8 cellular contexts compared by ENCODE assay signal in genomic region chr13:110819203-110820014, GRCh38.
DNase-seq lines count a peak whose midpoint lies in the region; ATAC-seq, FAIRE-seq and TF ChIP-seq lines count a peak whose summit lies in the region.

No MANE protein-coding gene starts in this region.

- no peaks in the 10 kb centered on the region for H3F3A ChIP-seq in Loucy (ENCODE audit: low read depth)

- in situ Hi-C loops in gastrocnemius medialis (cut with MboI; ENCODE audit: low sequenced_read_pairs in 4 of 4): loop anchor here (5.0 to 25.0 kb wide), 6 partner anchors 132 to 1857 kb away; no protein-coding TSS in a partner anchor

- ATAC-seq in gastrocnemius medialis (peak; percentile 87 to 94), HG02840 (IDR thresholded peaks at IDR 0.05; ENCODE audit: low FRiP score, unreplicated experiment) (no peak)

- TF ChIP-seq CTCF in GM06990 (IDR thresholded peaks at IDR 0.05; ENCODE audit: insufficient read depth, low read length, poor library complexity, severe bottlenecking): peak; percentile 94
- peak; percentile 98 for TF ChIP-seq CTCF in Loucy (conservative IDR thresholded peaks at IDR 0.05; ENCODE audit: low read length)
- TF ChIP-seq CTCF in gastrocnemius medialis (IDR thresholded peaks at IDR 0.05 in 4 of 5, conservative IDR thresholded peaks at IDR 0.05 in 1 of 5): peak; percentile 93 to 99 (median 96)

- H3K9me3 ChIP-seq in Loucy (ENCODE audit: insufficient read depth, low read depth, low read length) (no peaks in the 10 kb centered on the region), gastrocnemius medialis (no peaks in the 10 kb centered on the region)

- FAIRE-seq in H54 (lab: Jason Lieb, UNC): peak; percentile 99

- DNase-seq in GM06990 (ENCODE audit: extremely low read depth, insufficient read length) (peak; percentile 58), H54 (ENCODE audit: insufficient read length, low spot score) (peak; percentile 99), T-helper 22 cell (ENCODE audit: low read depth) (peak; percentile 24), anterior cingulate cortex (lab: John Stamatoyannopoulos, UW) (peak in 53 of 58 donors; percentile 15 to 87 (median 56)), hepatic stellate cell (ENCODE audit: low spot score) (peak; percentile 92), gastrocnemius medialis (peak; percentile 45 to 68)

- no peaks in the 10 kb centered on the region for H3K9me2 ChIP-seq in Loucy (replicated peaks; ENCODE audit: low read depth, low read length)

- peak overlapping the region; percentile 81 for H2AFZ ChIP-seq in Loucy (ENCODE audit: low read length)

- H3K4me2 ChIP-seq in Loucy (ENCODE audit: low read depth, low read length, poor library complexity, severe bottlenecking): peak overlapping the region; percentile 47

- H3K27ac ChIP-seq in gastrocnemius medialis: no peak overlapping the region

- H3K4me1 ChIP-seq in Loucy (ENCODE audit: insufficient read depth, low read length, poor library complexity, severe bottlenecking): no peaks in the 10 kb centered on the region
- H3K4me1 ChIP-seq in gastrocnemius medialis: peaks cover 2 to 4% of the 10 kb centered on the region in 2 donors

- H4K20me1 ChIP-seq in Loucy (ENCODE audit: insufficient read depth, low read length, poor library complexity, severe bottlenecking): no peaks in the 10 kb centered on the region

- intact Hi-C loops in gastrocnemius medialis (cut with DNase I; ENCODE audit: low total_unique reads): loop anchor here (1.0 to 5.0 kb wide), 3 partner anchors 137 to 597 kb away; no protein-coding TSS in a partner anchor

- H3K27me3 ChIP-seq in GM06990 (replicated peaks; ENCODE audit: control insufficient read depth, insufficient read depth, low read length) (no peaks in the 10 kb centered on the region), Loucy (ENCODE audit: insufficient read depth, low read length, poor library complexity, severe bottlenecking) (no peaks in the 10 kb centered on the region), gastrocnemius medialis (no peaks in the 10 kb centered on the region)

- H3K4me3 ChIP-seq in GM06990 (replicated peaks; ENCODE audit: low read depth, low read length) (no peak overlapping the region), Loucy (ENCODE audit: low read length, poor library complexity, severe bottlenecking) (peak overlapping the region; percentile 27), gastrocnemius medialis (no peak overlapping the region)

- H3K36me3 ChIP-seq in GM06990 (ENCODE audit: control insufficient read depth, insufficient read depth, low read length) (no peaks in the 10 kb centered on the region), Loucy (ENCODE audit: insufficient read depth, low read length) (no peaks in the 10 kb centered on the region), gastrocnemius medialis (no peaks in the 10 kb centered on the region)

- no peaks in the 10 kb centered on the region for H3K79me2 ChIP-seq in Loucy (ENCODE audit: insufficient read depth, low read length)

- TF ChIP-seq POLR2A in H54 (IDR thresholded peaks at IDR 0.05; ENCODE audit: low read depth, low read length) (no peak), gastrocnemius medialis (IDR thresholded peaks at IDR 0.05) (no peak)

- no peak overlapping the region for H3K9ac ChIP-seq in Loucy (ENCODE audit: low read depth, low read length, poor library complexity, severe bottlenecking)

Comparison
In these comparisons a context has a peak if more than half of its experiments do, and no peak if none do; other contexts are left out.
1. DNase-seq: peak in every context shown above with its lines; median percentile 99 in H54; 92 in hepatic stellate cell; 58 in GM06990; 56 in gastrocnemius medialis; 56 in anterior cingulate cortex; 24 in T-helper 22 cell.